Comparison of ENCODE assay signal across 15 cellular contexts in genomic region chr22:37459211-37459610, GRCh38. TPM values are rescaled to one million over a fixed set of nuclear protein-coding genes. Genes with fewer than 3 reads are reported as not detected.
DNase-seq lines count a peak whose midpoint lies in the region; ATAC-seq and TF ChIP-seq lines count a peak whose summit lies in the region.
"Had no signal": no experiment of that assay in that cellular context is flagged by ENCODE, and none has a peak within 500 bp of the region (broad histone marks: within the 10 kb centered on the region; RNA-seq: fewer than 3 reads in every experiment).

No MANE protein-coding gene starts in this region.

- peaks cover 15 to 19% of the 10 kb centered on the region in 2 donors for H3K36me3 Mint-ChIP-seq in stimulated activated naive B cell treated with anti-CD40 and anti-IgM and Interleukin-4, amounts not matched to agents 10 μg/mL and 1 μg/mL and 100 μg/mL, for 72 hours
- H3K36me3 Mint-ChIP-seq in activated CD4-positive, alpha-beta T cell treated with anti-CD3 and anti-CD28 coated beads for 36 hours (ENCODE audit: low read depth) = no peaks in the 10 kb centered on the region

- H3K4me3 ChIP-seq in A673 (ENCODE audit: low read depth, low read length, poor library complexity, severe bottlenecking) = no peak overlapping the region
- no peak overlapping the region for H3K4me3 ChIP-seq in cardiac fibroblast (replicated peaks in 1 of 2; ENCODE audit: low read depth in 2 of 2, low read length in 2 of 2)

- peaks cover 7 to 15% of the 10 kb centered on the region in 2 donors for H3K4me1 Mint-ChIP-seq in stimulated activated naive B cell treated with anti-CD40 and anti-IgM and Interleukin-4, amounts not matched to agents 10 μg/mL and 1 μg/mL and 100 μg/mL, for 72 hours
- H3K4me1 Mint-ChIP-seq in activated CD4-positive, alpha-beta T cell treated with anti-CD3 and anti-CD28 coated beads for 36 hours = peaks cover 2% of the 10 kb centered on the region

- POLR2A ChIA-PET in A673 (lab: Charles Lee; ENCODE audit: low non-redundant PET) = no interaction called here
- POLR2A ChIA-PET in activated CD4-positive, alpha-beta T cell treated with anti-CD3 and anti-CD28 coated beads for 36 hours (lab: Charles Lee) = interaction anchor here (0.8 kb wide), 1 partner anchor 121 kb away, joined by 3 read pairs; no protein-coding TSS in a partner anchor

- no peaks in the 10 kb centered on the region for H3K36me3 ChIP-seq in A673 (ENCODE audit: insufficient read depth, low read length, poor library complexity, severe bottlenecking)

- H3K9me3 ChIP-seq in A673 (ENCODE audit: low read depth, low read length, poor library complexity, severe bottlenecking) = no peaks in the 10 kb centered on the region

- no peaks in the 10 kb centered on the region for H3K9me3 Mint-ChIP-seq in stimulated activated naive B cell treated with anti-CD40 and anti-IgM and Interleukin-4, amounts not matched to agents 10 μg/mL and 1 μg/mL and 100 μg/mL, for 72 hours
- H3K9me3 Mint-ChIP-seq in activated CD4-positive, alpha-beta T cell treated with anti-CD3 and anti-CD28 coated beads for 36 hours (ENCODE audit: low read depth) = no peaks in the 10 kb centered on the region
- H3K9me3 Mint-ChIP-seq: CD4-positive, CD25-positive, alpha-beta regulatory T cell had no signal

- H3K27me3 Mint-ChIP-seq in stimulated activated naive B cell treated with anti-CD40 and anti-IgM and Interleukin-4, amounts not matched to agents 10 μg/mL and 1 μg/mL and 100 μg/mL, for 72 hours = no peaks in the 10 kb centered on the region
- H3K27me3 Mint-ChIP-seq in activated CD4-positive, alpha-beta T cell treated with anti-CD3 and anti-CD28 coated beads for 36 hours = no peaks in the 10 kb centered on the region
- H3K27me3 Mint-ChIP-seq: B cell; CD4-positive, CD25-positive, alpha-beta regulatory T cell had no signal

- CTCF ChIA-PET in A673 (lab: Charles Lee) = interaction anchor here (0.6 to 0.9 kb wide), 3 partner anchors 13 to 279 kb away, joined by 3 to 4 read pairs (median 3); no protein-coding TSS in a partner anchor
- CTCF ChIA-PET in activated CD4-positive, alpha-beta T cell treated with anti-CD3 and anti-CD28 coated beads for 36 hours (lab: Charles Lee) = interaction anchor here (0.6 to 3.4 kb wide), 12 partner anchors 14 to 284 kb away, joined by 3 to 51 read pairs (median 4); no protein-coding TSS in a partner anchor

- ATAC-seq in stimulated activated naive B cell treated with anti-CD40 and anti-IgM and Interleukin-4, amounts not matched to agents 10 μg/mL and 1 μg/mL and 100 μg/mL, for 72 hours (replicated peaks) = no peak
- no peak for ATAC-seq in activated CD4-positive, alpha-beta T cell treated with anti-CD3 and anti-CD28 coated beads for 36 hours

- BruUV-seq in A673 (replicated peaks; lab: Mats Ljungman, UMichigan) = no TSS peak

- H3K4me3 Mint-ChIP-seq in stimulated activated naive B cell treated with anti-CD40 and anti-IgM and Interleukin-4, amounts not matched to agents 10 μg/mL and 1 μg/mL and 100 μg/mL, for 72 hours = no peak overlapping the region
- no peak overlapping the region for H3K4me3 Mint-ChIP-seq in activated CD4-positive, alpha-beta T cell treated with anti-CD3 and anti-CD28 coated beads for 36 hours
- H3K4me3 Mint-ChIP-seq: B cell; CD4-positive, CD25-positive, alpha-beta regulatory T cell had no signal

- intact Hi-C loops in A673 (cut with micrococcal nuclease; ENCODE audit: unreplicated experiment) = loop anchor here (5.0 kb wide), 1 partner anchor 192 kb away; no protein-coding TSS in a partner anchor
- intact Hi-C loops in activated CD4-positive, alpha-beta T cell treated with anti-CD3 and anti-CD28 coated beads for 36 hours (cut with DNase I, micrococcal nuclease) = no loop called here

- DNase-seq in NCI-H1092 treated with DMSO at 0.1 percent for 48 hours (lab: John Stamatoyannopoulos, UW) (peak; percentile 9), NCI-H1092 (lab: John Stamatoyannopoulos, UW) (no peak), A673 (ENCODE audit: low spot score) (peak; percentile 65), NCI-H2171 (lab: John Stamatoyannopoulos, UW) (peak; percentile 72), cardiac fibroblast (ENCODE audit: low read depth in 2 of 2) (peak; percentile 22 to 30), activated gamma-delta T cell (lab: John Stamatoyannopoulos, UW) (no peak)
- no peak for DNase-seq in stimulated activated naive B cell treated with anti-CD40 and anti-IgM and Interleukin-4, amounts not matched to agents 10 μg/mL and 1 μg/mL and 100 μg/mL, for 72 hours
- DNase-seq in activated CD4-positive, alpha-beta T cell treated with anti-CD3 and anti-CD28 coated beads for 36 hours = no peak
- DNase-seq: 8988T; CD4-positive, CD25-positive, alpha-beta regulatory T cell; COR-L47; NCI-H1417 treated with DMSO at 0.1 percent for 48 hours; NCI-H446; NCI-H526 treated with DMSO at 0.1 percent for 48 hours had no signal

- peaks cover 4% of the 10 kb centered on the region for H3K4me1 ChIP-seq in A673 (ENCODE audit: insufficient read depth, low read length, poor library complexity, severe bottlenecking)

- TF ChIP-seq CTCF in A673 (conservative IDR thresholded peaks at IDR 0.05; ENCODE audit: low read depth, low read length) = no peak
- TF ChIP-seq CTCF in cardiac fibroblast (IDR thresholded peaks at IDR 0.05; ENCODE audit: low read depth, low read length) = no peak

- no peak overlapping the region for H3K27ac Mint-ChIP-seq in stimulated activated naive B cell treated with anti-CD40 and anti-IgM and Interleukin-4, amounts not matched to agents 10 μg/mL and 1 μg/mL and 100 μg/mL, for 72 hours
- H3K27ac Mint-ChIP-seq in activated CD4-positive, alpha-beta T cell treated with anti-CD3 and anti-CD28 coated beads for 36 hours = no peak overlapping the region
- H3K27ac Mint-ChIP-seq: B cell; CD4-positive, CD25-positive, alpha-beta regulatory T cell had no signal

- H3K27ac ChIP-seq in A673 (ENCODE audit: low read depth, low read length, poor library complexity, severe bottlenecking) = no peak overlapping the region

- no peaks in the 10 kb centered on the region for H3K27me3 ChIP-seq in A673 (replicated peaks; ENCODE audit: insufficient read depth, low read depth, low read length, poor library complexity)

RNA-seq across cellular contexts. Expression of gene MFNG, which starts 27.0 kb away (rescaled TPM):
- total RNA-seq in A673 (2021) = not detected in 2 replicates
- total RNA-seq in activated CD4-positive, alpha-beta T cell treated with anti-CD3 and anti-CD28 coated beads for 36 hours = 100 to 1,000 TPM; 108 to 125 TPM

RNA-seq across cellular contexts. Expression of gene ELFN2, which starts 31.9 kb away (rescaled TPM):
- total RNA-seq in A673 (2021) = not detected in 2 replicates
- total RNA-seq in activated CD4-positive, alpha-beta T cell treated with anti-CD3 and anti-CD28 coated beads for 36 hours = under 1 TPM; 0.19 to 0.25 TPM

Comparison
In these comparisons a context has a peak if more than half of its experiments do, and no peak if none do; other contexts are left out.
1. DNase-seq: peak in NCI-H1092 treated with DMSO at 0.1 percent for 48 hours (single experiment), A673 (single experiment), NCI-H2171 (single experiment) and cardiac fibroblast (2 of 2); none in NCI-H1092 (single experiment), stimulated activated naive B cell treated with anti-CD40 and anti-IgM and Interleukin-4, amounts not matched to agents 10 μg/mL and 1 μg/mL and 100 μg/mL, for 72 hours (single experiment), activated CD4-positive, alpha-beta T cell treated with anti-CD3 and anti-CD28 coated beads for 36 hours (single experiment) and activated gamma-delta T cell (single experiment).
2. RNA of gene MFNG, which starts 27.0 kb away (total RNA-seq): 108 to 125 TPM in activated CD4-positive, alpha-beta T cell treated with anti-CD3 and anti-CD28 coated beads for 36 hours; not detected in A673; every median in the first group is over 100 times any median in the second.